Comparison of ENCODE assay signal across 13 cellular contexts in the genomic region with DNA sequence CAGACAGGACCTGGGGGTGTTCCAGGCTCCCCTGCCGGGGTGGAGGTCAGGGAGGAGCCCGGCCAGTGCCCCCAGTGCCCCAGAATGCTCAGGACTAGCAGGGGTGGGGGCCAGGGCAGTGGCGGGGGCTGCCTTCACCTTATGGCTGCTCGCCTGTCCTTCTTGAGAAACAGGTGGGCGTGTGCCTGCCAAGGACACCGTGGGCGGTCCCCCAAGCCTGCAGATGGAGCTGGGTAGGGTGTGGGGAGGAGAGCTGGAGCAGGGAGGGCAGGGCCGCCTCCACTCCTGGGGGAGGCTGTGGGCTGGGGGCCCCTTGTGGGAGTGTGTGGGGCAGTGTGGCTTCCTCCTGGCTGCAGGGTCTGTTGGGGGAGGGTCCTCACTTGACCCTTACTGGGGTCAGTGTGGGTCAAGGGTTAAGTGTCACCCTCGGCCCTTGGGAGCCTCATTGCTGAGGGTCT.
A peak's percentile ranks its signal among the peaks of the same experiment; 100 is the strongest.
DNase-seq lines count a peak whose midpoint lies in the region; ATAC-seq and TF ChIP-seq lines count a peak whose summit lies in the region.
"Had no signal": no experiment of that assay in that cellular context is flagged by ENCODE, and none has a peak within 500 bp of the region (broad histone marks: within the 10 kb centered on the region; RNA-seq: fewer than 3 reads in every experiment).

No MANE protein-coding gene starts in this region.

- peaks cover 28% of the 10 kb centered on the region for H3K4me1 ChIP-seq in GM23338 (ENCODE audit: insufficient read depth)
- H3K4me1 ChIP-seq in naive thymus-derived CD4-positive, alpha-beta T cell (ENCODE audit: control insufficient read depth in 2 of 2, insufficient read depth in 2 of 2, low read length in 2 of 2): peaks cover 0 to 32% of the 10 kb centered on the region in 2 donors
- peaks cover 53% of the 10 kb centered on the region for H3K4me1 ChIP-seq in OCI-LY7 (ENCODE audit: insufficient read depth, low read length, poor library complexity, severe bottlenecking)

- peaks cover 3% of the 10 kb centered on the region; the same call in 2 of the 3 replicates for H3K36me3 Mint-ChIP-seq in GM23338 (ENCODE audit: low read depth)
- peaks cover 0 to 4% (median 0%) of the 10 kb centered on the region in 5 donors for H3K36me3 Mint-ChIP-seq in naive thymus-derived CD4-positive, alpha-beta T cell

- H3K9me3 ChIP-seq in naive thymus-derived CD4-positive, alpha-beta T cell (ENCODE audit: control insufficient read depth in 2 of 3, low read length in 3 of 3): no peaks in the 10 kb centered on the region
- H3K9me3 ChIP-seq in OCI-LY7 (ENCODE audit: low read length): no peaks in the 10 kb centered on the region

- no peaks in the 10 kb centered on the region for H3K27me3 ChIP-seq in GM23338 (ENCODE audit: insufficient read depth)
- H3K27me3 ChIP-seq in naive thymus-derived CD4-positive, alpha-beta T cell (ENCODE audit: control insufficient read depth in 2 of 2, insufficient read depth in 2 of 2, low read length in 2 of 2): no peaks in the 10 kb centered on the region

- H3K36me3 ChIP-seq in GM23338 (ENCODE audit: insufficient read depth): no peaks in the 10 kb centered on the region
- peaks cover 0 to 11% (median 0%) of the 10 kb centered on the region in 3 experiments for H3K36me3 ChIP-seq in naive thymus-derived CD4-positive, alpha-beta T cell (ENCODE audit: control insufficient read depth in 2 of 3, insufficient read depth in 3 of 3, low read length in 3 of 3)
- no peaks in the 10 kb centered on the region for H3K36me3 ChIP-seq in OCI-LY7 (ENCODE audit: insufficient read depth, low read length)

- CTCF ChIA-PET in naive thymus-derived CD4-positive, alpha-beta T cell (lab: Charles Lee): no interaction called here
- CTCF ChIA-PET in OCI-LY7 (lab: Charles Lee; ENCODE audit: unreplicated experiment): no interaction called here

- ATAC-seq in GM23338 (0 out of 3 replicates have a peak, but pooled peaks have one; percentile 1), left cardiac atrium (peak; percentile 39 to 69), sciatic nerve (peak; percentile 64)
- ATAC-seq in naive thymus-derived CD4-positive, alpha-beta T cell: no peak
- ATAC-seq: effector memory CD8-positive, alpha-beta T cell had no signal

- H3K27ac ChIP-seq in GM23338 (ENCODE audit: low read depth): peak overlapping the region; percentile 78; the same call in 1 of the 2 replicates
- H3K27ac ChIP-seq in naive thymus-derived CD4-positive, alpha-beta T cell (ENCODE audit: low read depth, low read length): no peak overlapping the region
- no peak overlapping the region for H3K27ac ChIP-seq in OCI-LY7 (ENCODE audit: low read depth, low read length, poor library complexity, severe bottlenecking)
- H3K27ac ChIP-seq: C4-2B had no signal

- H2AFZ ChIP-seq in GM23338 (no peak overlapping the region), OCI-LY7 (ENCODE audit: low read length) (no peak overlapping the region)

- no peaks in the 10 kb centered on the region; the same call in 1 of the 2 replicates for H3F3A ChIP-seq in GM23338 (replicated peaks; ENCODE audit: low read depth)

- intact Hi-C loops in left cardiac atrium (cut with DNase I): no loop called here
- intact Hi-C loops in sciatic nerve (cut with DNase I): no loop called here
- intact Hi-C loops in naive thymus-derived CD4-positive, alpha-beta T cell (cut with micrococcal nuclease): no loop called here
- intact Hi-C loops in OCI-LY7 (cut with micrococcal nuclease; ENCODE audit: unreplicated experiment): no loop called here

- H3K4me1 Mint-ChIP-seq in GM23338: peaks cover 52% of the 10 kb centered on the region
- peaks cover 4 to 44% (median 22%) of the 10 kb centered on the region in 7 donors for H3K4me1 Mint-ChIP-seq in naive thymus-derived CD4-positive, alpha-beta T cell

- no peaks in the 10 kb centered on the region for H3K9me3 Mint-ChIP-seq in GM23338
- no peaks in the 10 kb centered on the region for H3K9me3 Mint-ChIP-seq in naive thymus-derived CD4-positive, alpha-beta T cell
- H3K9me3 Mint-ChIP-seq: activated naive CD8-positive, alpha-beta T cell treated with anti-CD3 and anti-CD28 coated beads, Interleukin-2, amount 10 ng/mL, durations not matched to agents 7 days and 5 days; effector memory CD8-positive, alpha-beta T cell had no signal

- H4K20me1 ChIP-seq in GM23338 (replicated peaks; ENCODE audit: insufficient read depth) (no peaks in the 10 kb centered on the region), OCI-LY7 (ENCODE audit: insufficient read depth, low read length) (no peaks in the 10 kb centered on the region)

- no peak overlapping the region for H3K4me3 Mint-ChIP-seq in GM23338
- peak overlapping the region in 1 of 10 donors; percentile 6 for H3K4me3 Mint-ChIP-seq in naive thymus-derived CD4-positive, alpha-beta T cell
- H3K4me3 Mint-ChIP-seq: activated naive CD8-positive, alpha-beta T cell treated with anti-CD3 and anti-CD28 coated beads, Interleukin-2, amount 10 ng/mL, durations not matched to agents 7 days and 5 days; effector memory CD8-positive, alpha-beta T cell had no signal

- H3K27me3 Mint-ChIP-seq in GM23338 (ENCODE audit: insufficient read depth, low read depth, poor library complexity): peaks cover 13% of the 10 kb centered on the region
- no peaks in the 10 kb centered on the region for H3K27me3 Mint-ChIP-seq in naive thymus-derived CD4-positive, alpha-beta T cell
- H3K27me3 Mint-ChIP-seq: activated naive CD8-positive, alpha-beta T cell treated with anti-CD3 and anti-CD28 coated beads, Interleukin-2, amount 10 ng/mL, durations not matched to agents 7 days and 5 days; effector memory CD8-positive, alpha-beta T cell had no signal

- H3K79me2 ChIP-seq in GM23338 (replicated peaks; ENCODE audit: insufficient read depth) (no peaks in the 10 kb centered on the region), OCI-LY7 (ENCODE audit: insufficient read depth, low read depth, low read length) (no peaks in the 10 kb centered on the region)

- H3K27ac Mint-ChIP-seq in GM23338: no peak overlapping the region
- H3K27ac Mint-ChIP-seq in naive thymus-derived CD4-positive, alpha-beta T cell: peak overlapping the region in 1 of 9 donors; percentile 44

- H3K9me2 ChIP-seq in GM23338 (ENCODE audit: insufficient read depth): no peaks in the 10 kb centered on the region
- H3K9me2 ChIP-seq in OCI-LY7 (ENCODE audit: insufficient read depth, low read length): no peaks in the 10 kb centered on the region

- TF ChIP-seq CTCF in GM23338 (conservative IDR thresholded peaks at IDR 0.05; ENCODE audit: low read depth in 2 of 2) (no peak), OCI-LY7 (conservative IDR thresholded peaks at IDR 0.05; ENCODE audit: low read length) (no peak)

- H3K4me2 ChIP-seq in GM23338: no peak overlapping the region
- H3K4me2 ChIP-seq in OCI-LY7 (ENCODE audit: low read length): no peak overlapping the region

- H3K4me3 ChIP-seq in GM23338 (no peak overlapping the region), OCI-LY7 (ENCODE audit: low read depth, low read length, poor library complexity, severe bottlenecking) (no peak overlapping the region)
- H3K4me3 ChIP-seq in naive thymus-derived CD4-positive, alpha-beta T cell (ENCODE audit: low read length): no peak overlapping the region

- BruUV-seq in OCI-LY7 (replicated peaks; lab: Mats Ljungman, UMichigan): no TSS peak

- no peak for DNase-seq in GM23338 (ENCODE audit: low spot score)
- peak; percentile 79 for DNase-seq in amniotic epithelial cell (ENCODE audit: low read depth)
- peak; percentile 76 for DNase-seq in left cardiac atrium
- no peak for DNase-seq in sciatic nerve (ENCODE audit: low spot score)
- no peak for DNase-seq in DMS114 treated with DMSO at 0.1 percent for 48 hours (lab: John Stamatoyannopoulos, UW; ENCODE audit: unreplicated experiment)
- no peak for DNase-seq in activated CD4-positive, alpha-beta T cell treated with anti-CD3 and anti-CD28 coated beads, Interleukin-2, amount 50 U/mL, for 1 hour
- no peak for DNase-seq in naive thymus-derived CD4-positive, alpha-beta T cell
- no peak for DNase-seq in OCI-LY7 (ENCODE audit: low spot score)
- DNase-seq: activated naive CD8-positive, alpha-beta T cell treated with anti-CD3 and anti-CD28 coated beads, Interleukin-2, amount 10 ng/mL, durations not matched to agents 7 days and 5 days; effector memory CD8-positive, alpha-beta T cell; NCI-H1694 treated with DMSO at 0.1 percent for 48 hours; T-helper 9 cell had no signal

- POLR2A ChIA-PET in naive thymus-derived CD4-positive, alpha-beta T cell (lab: Charles Lee): no interaction called here
- POLR2A ChIA-PET in OCI-LY7 (lab: Charles Lee): no interaction called here

TF ChIP-seq in GM23338, 12 proteins besides CTCF, POLR2A, EP300 and RAD21:
- TF ChIP-seq ETS1 (IDR thresholded peaks at IDR 0.05): no peak

Comparison
In these comparisons a context has a peak if more than half of its experiments do, and no peak if none do; other contexts are left out.
1. DNase-seq: peak in amniotic epithelial cell (single experiment) and left cardiac atrium (single experiment); none in GM23338 (single experiment), sciatic nerve (single experiment), DMS114 treated with DMSO at 0.1 percent for 48 hours (single experiment), activated CD4-positive, alpha-beta T cell treated with anti-CD3 and anti-CD28 coated beads, Interleukin-2, amount 50 U/mL, for 1 hour (single experiment), naive thymus-derived CD4-positive, alpha-beta T cell (0 of 9) and OCI-LY7 (single experiment).